In genomic region chr1:227776277-227776676, GRCh38 we compare ENCODE assay signal across 15 cellular contexts. TPM values are rescaled to one million over a fixed set of nuclear protein-coding genes. Genes with fewer than 3 reads are reported as not detected.
DNase-seq lines count a peak whose midpoint lies in the region; ATAC-seq lines count a peak whose summit lies in the region.
"Had no signal": no experiment of that assay in that cellular context is flagged by ENCODE, and none has a peak within 500 bp of the region (broad histone marks: within the 10 kb centered on the region; RNA-seq: fewer than 3 reads in every experiment).

No MANE protein-coding gene starts in this region.

- no peak overlapping the region for H3K4me3 ChIP-seq in naive thymus-derived CD4-positive, alpha-beta T cell (ENCODE audit: low read length)
- H3K4me3 ChIP-seq: BLaER1 had no signal

- peaks cover 11 to 26% of the 10 kb centered on the region in 2 donors for H3K4me1 ChIP-seq in naive thymus-derived CD4-positive, alpha-beta T cell (ENCODE audit: control insufficient read depth in 2 of 2, insufficient read depth in 2 of 2, low read length in 2 of 2)

- no peak overlapping the region for H3K27ac ChIP-seq in naive thymus-derived CD4-positive, alpha-beta T cell (ENCODE audit: low read depth, low read length)
- H3K27ac ChIP-seq: BLaER1 had no signal

- ATAC-seq in GM19467 (IDR thresholded peaks at IDR 0.05; ENCODE audit: unreplicated experiment) (no peak), HG02610 (IDR thresholded peaks at IDR 0.05; ENCODE audit: unreplicated experiment) (no peak)
- no peak for ATAC-seq in naive thymus-derived CD4-positive, alpha-beta T cell
- ATAC-seq: activated CD4-positive, alpha-beta T cell treated with anti-CD3 and anti-CD28 coated beads for 36 hours had no signal

- DNase-seq in ELR (ENCODE audit: low read depth) (peak; percentile 85), UCSD-AML1 (lab: John Stamatoyannopoulos, UW; ENCODE audit: unreplicated experiment) (peak; percentile 28), fibroblast of peridontal ligament (ENCODE audit: extremely low read depth) (peak; percentile 29), posterior vena cava (ENCODE audit: low spot score) (peak; percentile 45), putamen (ENCODE audit: low spot score) (no peak)
- DNase-seq in naive thymus-derived CD4-positive, alpha-beta T cell, result no peak
- DNase-seq: activated CD4-positive, alpha-beta T cell treated with anti-CD3 and anti-CD28 coated beads for 36 hours; aorta; SW 1271 had no signal

- no peak overlapping the region for H3K4me3 Mint-ChIP-seq in naive thymus-derived CD4-positive, alpha-beta T cell
- H3K4me3 Mint-ChIP-seq: activated CD4-positive, alpha-beta T cell treated with anti-CD3 and anti-CD28 coated beads for 36 hours; memory B cell had no signal

- CTCF ChIA-PET in naive thymus-derived CD4-positive, alpha-beta T cell (lab: Charles Lee), result no interaction called here

- H3K9me3 ChIP-seq in naive thymus-derived CD4-positive, alpha-beta T cell (ENCODE audit: control insufficient read depth in 2 of 3, low read length in 3 of 3), result no peaks in the 10 kb centered on the region
- H3K9me3 ChIP-seq: BLaER1 had no signal

- no peaks in the 10 kb centered on the region for H3K9me3 Mint-ChIP-seq in naive thymus-derived CD4-positive, alpha-beta T cell
- H3K9me3 Mint-ChIP-seq: memory B cell had no signal

- intact Hi-C loops in posterior vena cava (cut with DNase I), result no loop called here
- intact Hi-C loops in naive thymus-derived CD4-positive, alpha-beta T cell (cut with micrococcal nuclease), result no loop called here

- POLR2A ChIA-PET in naive thymus-derived CD4-positive, alpha-beta T cell (lab: Charles Lee), result interaction anchor here (1.2 kb wide), 1 partner anchor 11 kb away, joined by 3 read pairs; no protein-coding TSS in a partner anchor

- peak overlapping the region in 1 of 9 donors; percentile 23 for H3K27ac Mint-ChIP-seq in naive thymus-derived CD4-positive, alpha-beta T cell
- H3K27ac Mint-ChIP-seq: activated CD4-positive, alpha-beta T cell treated with anti-CD3 and anti-CD28 coated beads for 36 hours; memory B cell had no signal

- peaks cover 0 to 21% (median 10%) of the 10 kb centered on the region in 5 donors for H3K36me3 Mint-ChIP-seq in naive thymus-derived CD4-positive, alpha-beta T cell

- H3K4me1 Mint-ChIP-seq in naive thymus-derived CD4-positive, alpha-beta T cell, result peaks cover 11 to 27% (median 22%) of the 10 kb centered on the region in 7 donors
- H3K4me1 Mint-ChIP-seq: memory B cell had no signal

- peaks cover 0 to 28% (median 3%) of the 10 kb centered on the region in 3 experiments for H3K36me3 ChIP-seq in naive thymus-derived CD4-positive, alpha-beta T cell (ENCODE audit: control insufficient read depth in 2 of 3, insufficient read depth in 3 of 3, low read length in 3 of 3)

- no peaks in the 10 kb centered on the region for H3K27me3 Mint-ChIP-seq in naive thymus-derived CD4-positive, alpha-beta T cell
- H3K27me3 Mint-ChIP-seq: activated CD4-positive, alpha-beta T cell treated with anti-CD3 and anti-CD28 coated beads for 36 hours; memory B cell had no signal

- no peaks in the 10 kb centered on the region for H3K27me3 ChIP-seq in naive thymus-derived CD4-positive, alpha-beta T cell (ENCODE audit: control insufficient read depth in 2 of 2, insufficient read depth in 2 of 2, low read length in 2 of 2)
- H3K27me3 ChIP-seq: BLaER1 had no signal

RNA-seq across cellular contexts. Expression of gene PRSS38, which starts 39.2 kb away (rescaled TPM):
- not detected for total RNA-seq in posterior vena cava
- not detected for total RNA-seq in naive thymus-derived CD4-positive, alpha-beta T cell
- polyA plus RNA-seq in naive thymus-derived CD4-positive, alpha-beta T cell, result not detected
- total RNA-seq: activated CD4-positive, alpha-beta T cell treated with anti-CD3 and anti-CD28 coated beads for 36 hours; aorta; G401; H1 had no signal
- polyA plus RNA-seq: aorta, H1 had no signal

RNA-seq across cellular contexts. Expression of gene SNAP47, which starts 41.0 kb away (rescaled TPM):
- 10 to 100 TPM; 14.8 to 16.3 TPM for total RNA-seq in posterior vena cava
- 10 to 100 TPM; 18.5 to 31.8 (median 27.8) TPM for total RNA-seq in naive thymus-derived CD4-positive, alpha-beta T cell
- polyA plus RNA-seq in naive thymus-derived CD4-positive, alpha-beta T cell, result 10 to 100 TPM; 46.9 to 69.5 TPM

RNA-seq across cellular contexts. Expression of gene JMJD4, which starts 41.2 kb away (rescaled TPM):
- 10 to 100 TPM; 10.3 to 11.4 TPM for total RNA-seq in posterior vena cava
- total RNA-seq in naive thymus-derived CD4-positive, alpha-beta T cell, result 10 to 100 TPM; 12.1 to 36.8 (median 26.3) TPM
- polyA plus RNA-seq in naive thymus-derived CD4-positive, alpha-beta T cell, result 10 to 100 TPM; 32.3 to 35.1 TPM

Comparison
In these comparisons a context has a peak if more than half of its experiments do, and no peak if none do; other contexts are left out.
1. DNase-seq: peak in ELR (single experiment), UCSD-AML1 (single experiment), fibroblast of peridontal ligament (single experiment) and posterior vena cava (single experiment); none in naive thymus-derived CD4-positive, alpha-beta T cell (0 of 9) and putamen (single experiment).